1 cellular context compared by ENCODE assay signal in the genomic region with DNA sequence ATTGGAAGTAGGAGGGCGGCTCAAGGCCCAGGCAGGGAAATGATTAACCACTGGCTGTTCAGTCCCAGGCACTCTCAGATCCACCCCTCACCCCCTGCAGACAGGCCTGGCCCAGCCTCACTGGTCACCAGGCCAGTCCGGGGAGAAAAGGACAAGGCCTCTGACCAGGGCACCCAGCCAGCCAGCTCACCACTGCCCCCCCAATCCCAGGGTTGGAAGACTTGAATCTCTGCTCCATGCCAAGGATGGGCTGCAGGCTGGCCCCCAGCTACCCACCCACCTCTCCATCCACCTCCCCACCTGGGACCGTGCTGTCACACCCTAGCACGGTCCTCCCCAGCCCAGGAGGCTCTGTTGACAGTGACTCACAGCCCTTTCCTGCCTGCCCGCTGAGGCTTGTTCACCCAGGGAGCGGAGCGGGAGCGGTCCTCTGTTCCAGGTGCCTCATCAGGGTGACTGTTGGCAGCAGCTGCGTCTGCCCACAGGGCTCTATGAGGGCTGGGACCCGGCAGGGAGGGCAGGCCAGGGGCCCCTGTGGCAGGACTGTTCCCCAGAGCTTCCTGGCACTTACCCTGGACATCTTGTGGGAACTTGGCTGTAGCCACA.
A peak's percentile ranks its signal among the peaks of the same experiment; 100 is the strongest.
TF ChIP-seq lines count a peak whose summit lies in the region.

No MANE protein-coding gene starts in this region.

TF ChIP-seq in HepG2, 621 proteins besides CTCF, POLR2A, EP300 and RAD21 (continued from another document and continues in another):
- TF ChIP-seq, protein P1, sequence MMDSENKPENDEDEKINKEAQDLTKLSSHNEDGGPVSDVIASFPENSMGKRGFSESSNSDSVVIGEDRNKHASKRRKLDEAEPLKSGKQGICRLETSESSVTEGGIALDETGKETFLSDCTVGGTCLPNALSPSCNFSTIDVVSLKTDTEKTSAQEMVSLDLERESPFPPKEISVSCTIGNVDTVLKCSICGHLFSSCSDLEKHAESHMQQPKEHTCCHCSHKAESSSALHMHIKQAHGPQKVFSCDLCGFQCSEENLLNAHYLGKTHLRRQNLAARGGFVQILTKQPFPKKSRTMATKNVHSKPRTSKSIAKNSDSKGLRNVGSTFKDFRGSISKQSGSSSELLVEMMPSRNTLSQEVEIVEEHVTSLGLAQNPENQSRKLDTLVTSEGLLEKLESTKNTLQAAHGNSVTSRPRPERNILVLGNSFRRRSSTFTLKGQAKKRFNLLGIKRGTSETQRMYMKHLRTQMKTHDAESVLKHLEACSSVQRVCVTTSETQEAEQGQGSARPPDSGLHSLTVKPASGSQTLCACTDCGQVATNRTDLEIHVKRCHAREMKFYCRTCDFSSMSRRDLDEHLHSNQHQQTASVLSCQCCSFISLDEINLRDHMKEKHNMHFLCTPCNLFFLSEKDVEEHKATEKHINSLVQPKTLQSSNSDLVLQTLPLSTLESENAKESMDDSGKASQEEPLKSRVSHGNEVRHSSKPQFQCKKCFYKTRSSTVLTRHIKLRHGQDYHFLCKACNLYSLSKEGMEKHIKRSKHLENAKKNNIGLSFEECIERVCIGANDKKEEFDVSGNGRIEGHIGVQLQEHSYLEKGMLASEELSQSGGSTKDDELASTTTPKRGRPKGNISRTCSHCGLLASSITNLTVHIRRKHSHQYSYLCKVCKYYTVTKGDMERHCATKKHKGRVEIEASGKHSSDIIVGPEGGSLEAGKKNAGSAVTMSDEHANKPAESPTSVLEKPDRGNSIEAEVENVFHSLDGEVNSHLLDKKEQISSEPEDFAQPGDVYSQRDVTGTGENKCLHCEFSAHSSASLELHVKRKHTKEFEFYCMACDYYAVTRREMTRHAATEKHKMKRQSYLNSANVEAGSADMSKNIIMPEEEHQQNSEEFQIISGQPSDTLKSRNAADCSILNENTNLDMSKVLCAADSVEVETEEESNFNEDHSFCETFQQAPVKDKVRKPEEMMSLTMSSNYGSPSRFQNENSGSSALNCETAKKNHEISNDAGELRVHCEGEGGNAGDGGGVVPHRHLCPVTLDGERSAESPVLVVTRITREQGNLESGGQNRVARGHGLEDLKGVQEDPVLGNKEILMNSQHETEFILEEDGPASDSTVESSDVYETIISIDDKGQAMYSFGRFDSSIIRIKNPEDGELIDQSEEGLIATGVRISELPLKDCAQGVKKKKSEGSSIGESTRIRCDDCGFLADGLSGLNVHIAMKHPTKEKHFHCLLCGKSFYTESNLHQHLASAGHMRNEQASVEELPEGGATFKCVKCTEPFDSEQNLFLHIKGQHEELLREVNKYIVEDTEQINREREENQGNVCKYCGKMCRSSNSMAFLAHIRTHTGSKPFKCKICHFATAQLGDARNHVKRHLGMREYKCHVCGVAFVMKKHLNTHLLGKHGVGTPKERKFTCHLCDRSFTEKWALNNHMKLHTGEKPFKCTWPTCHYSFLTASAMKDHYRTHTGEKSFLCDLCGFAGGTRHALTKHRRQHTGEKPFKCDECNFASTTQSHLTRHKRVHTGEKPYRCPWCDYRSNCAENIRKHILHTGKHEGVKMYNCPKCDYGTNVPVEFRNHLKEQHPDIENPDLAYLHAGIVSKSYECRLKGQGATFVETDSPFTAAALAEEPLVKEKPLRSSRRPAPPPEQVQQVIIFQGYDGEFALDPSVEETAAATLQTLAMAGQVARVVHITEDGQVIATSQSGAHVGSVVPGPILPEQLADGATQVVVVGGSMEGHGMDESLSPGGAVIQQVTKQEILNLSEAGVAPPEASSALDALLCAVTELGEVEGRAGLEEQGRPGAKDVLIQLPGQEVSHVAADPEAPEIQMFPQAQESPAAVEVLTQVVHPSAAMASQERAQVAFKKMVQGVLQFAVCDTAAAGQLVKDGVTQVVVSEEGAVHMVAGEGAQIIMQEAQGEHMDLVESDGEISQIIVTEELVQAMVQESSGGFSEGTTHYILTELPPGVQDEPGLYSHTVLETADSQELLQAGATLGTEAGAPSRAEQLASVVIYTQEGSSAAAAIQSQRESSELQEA (CRISPR knock-in tag; IDR thresholded peaks at IDR 0.05; ENCODE audit: not compliant biosample characterization): peak; percentile 30
- peak; percentile 59 for TF ChIP-seq CCDC6 (CRISPR knock-in tag; IDR thresholded peaks at IDR 0.05)
- peak; percentile 75; the same call in 1 of the 2 replicates for TF ChIP-seq ZNF430 (CRISPR knock-in tag; IDR thresholded peaks at IDR 0.05)
- TF ChIP-seq TFE3 (CRISPR knock-in tag; IDR thresholded peaks at IDR 0.05): 0 out of 2 replicates have a peak, but pooled peaks have one; percentile 23
- 0 out of 2 replicates have a peak, but pooled peaks have one; percentile 30 for TF ChIP-seq HMG20A (CRISPR knock-in tag; IDR thresholded peaks at IDR 0.05; ENCODE audit: borderline replicate concordance)
- TF ChIP-seq ZNF253 (CRISPR knock-in tag; IDR thresholded peaks at IDR 0.05; ENCODE audit: borderline replicate concordance): no peak
- TF ChIP-seq RFX3 (CRISPR knock-in tag; IDR thresholded peaks at IDR 0.05): no peak
- peak; percentile 52; the same call in 1 of the 2 replicates for TF ChIP-seq POLR2AphosphoS5 (IDR thresholded peaks at IDR 0.05; ENCODE audit: low read depth, low read length)
- no peak for TF ChIP-seq MAF1 (CRISPR knock-in tag; IDR thresholded peaks at IDR 0.05; ENCODE audit: borderline replicate concordance)
- TF ChIP-seq, protein P2, sequence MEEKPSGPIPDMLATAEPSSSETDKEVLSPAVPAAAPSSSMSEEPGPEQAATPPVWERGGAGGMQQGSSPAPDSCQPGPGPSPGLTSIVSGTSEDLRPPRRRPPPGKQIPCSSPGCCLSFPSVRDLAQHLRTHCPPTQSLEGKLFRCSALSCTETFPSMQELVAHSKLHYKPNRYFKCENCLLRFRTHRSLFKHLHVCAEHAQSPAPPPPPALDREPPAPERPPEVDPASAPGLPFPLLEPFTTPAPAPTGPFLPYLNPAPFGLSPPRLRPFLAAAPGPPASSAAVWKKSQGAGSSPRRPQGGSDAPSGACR (CRISPR knock-in tag; IDR thresholded peaks at IDR 0.05): 0 out of 2 replicates have a peak, but pooled peaks have one; percentile 20
- TF ChIP-seq, protein P3, sequence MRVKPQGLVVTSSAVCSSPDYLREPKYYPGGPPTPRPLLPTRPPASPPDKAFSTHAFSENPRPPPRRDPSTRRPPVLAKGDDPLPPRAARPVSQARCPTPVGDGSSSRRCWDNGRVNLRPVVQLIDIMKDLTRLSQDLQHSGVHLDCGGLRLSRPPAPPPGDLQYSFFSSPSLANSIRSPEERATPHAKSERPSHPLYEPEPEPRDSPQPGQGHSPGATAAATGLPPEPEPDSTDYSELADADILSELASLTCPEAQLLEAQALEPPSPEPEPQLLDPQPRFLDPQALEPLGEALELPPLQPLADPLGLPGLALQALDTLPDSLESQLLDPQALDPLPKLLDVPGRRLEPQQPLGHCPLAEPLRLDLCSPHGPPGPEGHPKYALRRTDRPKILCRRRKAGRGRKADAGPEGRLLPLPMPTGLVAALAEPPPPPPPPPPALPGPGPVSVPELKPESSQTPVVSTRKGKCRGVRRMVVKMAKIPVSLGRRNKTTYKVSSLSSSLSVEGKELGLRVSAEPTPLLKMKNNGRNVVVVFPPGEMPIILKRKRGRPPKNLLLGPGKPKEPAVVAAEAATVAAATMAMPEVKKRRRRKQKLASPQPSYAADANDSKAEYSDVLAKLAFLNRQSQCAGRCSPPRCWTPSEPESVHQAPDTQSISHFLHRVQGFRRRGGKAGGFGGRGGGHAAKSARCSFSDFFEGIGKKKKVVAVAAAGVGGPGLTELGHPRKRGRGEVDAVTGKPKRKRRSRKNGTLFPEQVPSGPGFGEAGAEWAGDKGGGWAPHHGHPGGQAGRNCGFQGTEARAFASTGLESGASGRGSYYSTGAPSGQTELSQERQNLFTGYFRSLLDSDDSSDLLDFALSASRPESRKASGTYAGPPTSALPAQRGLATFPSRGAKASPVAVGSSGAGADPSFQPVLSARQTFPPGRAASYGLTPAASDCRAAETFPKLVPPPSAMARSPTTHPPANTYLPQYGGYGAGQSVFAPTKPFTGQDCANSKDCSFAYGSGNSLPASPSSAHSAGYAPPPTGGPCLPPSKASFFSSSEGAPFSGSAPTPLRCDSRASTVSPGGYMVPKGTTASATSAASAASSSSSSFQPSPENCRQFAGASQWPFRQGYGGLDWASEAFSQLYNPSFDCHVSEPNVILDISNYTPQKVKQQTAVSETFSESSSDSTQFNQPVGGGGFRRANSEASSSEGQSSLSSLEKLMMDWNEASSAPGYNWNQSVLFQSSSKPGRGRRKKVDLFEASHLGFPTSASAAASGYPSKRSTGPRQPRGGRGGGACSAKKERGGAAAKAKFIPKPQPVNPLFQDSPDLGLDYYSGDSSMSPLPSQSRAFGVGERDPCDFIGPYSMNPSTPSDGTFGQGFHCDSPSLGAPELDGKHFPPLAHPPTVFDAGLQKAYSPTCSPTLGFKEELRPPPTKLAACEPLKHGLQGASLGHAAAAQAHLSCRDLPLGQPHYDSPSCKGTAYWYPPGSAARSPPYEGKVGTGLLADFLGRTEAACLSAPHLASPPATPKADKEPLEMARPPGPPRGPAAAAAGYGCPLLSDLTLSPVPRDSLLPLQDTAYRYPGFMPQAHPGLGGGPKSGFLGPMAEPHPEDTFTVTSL (CRISPR knock-in tag; IDR thresholded peaks at IDR 0.05; ENCODE audit: borderline replicate concordance): peak; percentile 72; the same call in 1 of the 2 replicates
- no peak for TF ChIP-seq CENPT (CRISPR knock-in tag; IDR thresholded peaks at IDR 0.05; ENCODE audit: low read depth)
- peak; percentile 36; the same call in 1 of the 2 replicates for TF ChIP-seq ZBTB20 (CRISPR knock-in tag; IDR thresholded peaks at IDR 0.05; ENCODE audit: borderline replicate concordance, low read depth)
- TF ChIP-seq ZNF740 (CRISPR knock-in tag; IDR thresholded peaks at IDR 0.05): peak; percentile 96
- no peak for TF ChIP-seq GRHL1 (CRISPR knock-in tag; conservative IDR thresholded peaks at IDR 0.05)
- TF ChIP-seq, protein P4, sequence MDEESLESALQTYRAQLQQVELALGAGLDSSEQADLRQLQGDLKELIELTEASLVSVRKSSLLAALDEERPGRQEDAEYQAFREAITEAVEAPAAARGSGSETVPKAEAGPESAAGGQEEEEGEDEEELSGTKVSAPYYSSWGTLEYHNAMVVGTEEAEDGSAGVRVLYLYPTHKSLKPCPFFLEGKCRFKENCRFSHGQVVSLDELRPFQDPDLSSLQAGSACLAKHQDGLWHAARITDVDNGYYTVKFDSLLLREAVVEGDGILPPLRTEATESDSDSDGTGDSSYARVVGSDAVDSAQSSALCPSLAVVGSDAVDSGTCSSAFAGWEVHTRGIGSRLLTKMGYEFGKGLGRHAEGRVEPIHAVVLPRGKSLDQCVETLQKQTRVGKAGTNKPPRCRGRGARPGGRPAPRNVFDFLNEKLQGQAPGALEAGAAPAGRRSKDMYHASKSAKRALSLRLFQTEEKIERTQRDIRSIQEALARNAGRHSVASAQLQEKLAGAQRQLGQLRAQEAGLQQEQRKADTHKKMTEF (CRISPR knock-in tag; IDR thresholded peaks at IDR 0.05): peak; percentile 65; the same call in 1 of the 2 replicates
- TF ChIP-seq ZNF460 (CRISPR knock-in tag; IDR thresholded peaks at IDR 0.05; ENCODE audit: borderline replicate concordance): no peak
- no peak for TF ChIP-seq TCF7 (IDR thresholded peaks at IDR 0.05; ENCODE audit: low read depth)
- TF ChIP-seq, protein P5, sequence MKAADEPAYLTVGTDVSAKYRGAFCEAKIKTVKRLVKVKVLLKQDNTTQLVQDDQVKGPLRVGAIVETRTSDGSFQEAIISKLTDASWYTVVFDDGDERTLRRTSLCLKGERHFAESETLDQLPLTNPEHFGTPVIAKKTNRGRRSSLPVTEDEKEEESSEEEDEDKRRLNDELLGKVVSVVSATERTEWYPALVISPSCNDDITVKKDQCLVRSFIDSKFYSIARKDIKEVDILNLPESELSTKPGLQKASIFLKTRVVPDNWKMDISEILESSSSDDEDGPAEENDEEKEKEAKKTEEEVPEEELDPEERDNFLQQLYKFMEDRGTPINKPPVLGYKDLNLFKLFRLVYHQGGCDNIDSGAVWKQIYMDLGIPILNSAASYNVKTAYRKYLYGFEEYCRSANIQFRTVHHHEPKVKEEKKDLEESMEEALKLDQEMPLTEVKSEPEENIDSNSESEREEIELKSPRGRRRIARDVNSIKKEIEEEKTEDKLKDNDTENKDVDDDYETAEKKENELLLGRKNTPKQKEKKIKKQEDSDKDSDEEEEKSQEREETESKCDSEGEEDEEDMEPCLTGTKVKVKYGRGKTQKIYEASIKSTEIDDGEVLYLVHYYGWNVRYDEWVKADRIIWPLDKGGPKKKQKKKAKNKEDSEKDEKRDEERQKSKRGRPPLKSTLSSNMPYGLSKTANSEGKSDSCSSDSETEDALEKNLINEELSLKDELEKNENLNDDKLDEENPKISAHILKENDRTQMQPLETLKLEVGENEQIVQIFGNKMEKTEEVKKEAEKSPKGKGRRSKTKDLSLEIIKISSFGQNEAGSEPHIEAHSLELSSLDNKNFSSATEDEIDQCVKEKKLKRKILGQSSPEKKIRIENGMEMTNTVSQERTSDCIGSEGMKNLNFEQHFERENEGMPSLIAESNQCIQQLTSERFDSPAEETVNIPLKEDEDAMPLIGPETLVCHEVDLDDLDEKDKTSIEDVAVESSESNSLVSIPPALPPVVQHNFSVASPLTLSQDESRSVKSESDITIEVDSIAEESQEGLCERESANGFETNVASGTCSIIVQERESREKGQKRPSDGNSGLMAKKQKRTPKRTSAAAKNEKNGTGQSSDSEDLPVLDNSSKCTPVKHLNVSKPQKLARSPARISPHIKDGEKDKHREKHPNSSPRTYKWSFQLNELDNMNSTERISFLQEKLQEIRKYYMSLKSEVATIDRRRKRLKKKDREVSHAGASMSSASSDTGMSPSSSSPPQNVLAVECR (CRISPR knock-in tag; IDR thresholded peaks at IDR 0.05; ENCODE audit: borderline replicate concordance): peak; percentile 77; the same call in 1 of the 2 replicates
- peak; percentile 77; the same call in 1 of the 2 replicates for TF ChIP-seq ZNF431 (CRISPR knock-in tag; IDR thresholded peaks at IDR 0.05; ENCODE audit: borderline replicate concordance, low read depth)
